In the genomic region with DNA sequence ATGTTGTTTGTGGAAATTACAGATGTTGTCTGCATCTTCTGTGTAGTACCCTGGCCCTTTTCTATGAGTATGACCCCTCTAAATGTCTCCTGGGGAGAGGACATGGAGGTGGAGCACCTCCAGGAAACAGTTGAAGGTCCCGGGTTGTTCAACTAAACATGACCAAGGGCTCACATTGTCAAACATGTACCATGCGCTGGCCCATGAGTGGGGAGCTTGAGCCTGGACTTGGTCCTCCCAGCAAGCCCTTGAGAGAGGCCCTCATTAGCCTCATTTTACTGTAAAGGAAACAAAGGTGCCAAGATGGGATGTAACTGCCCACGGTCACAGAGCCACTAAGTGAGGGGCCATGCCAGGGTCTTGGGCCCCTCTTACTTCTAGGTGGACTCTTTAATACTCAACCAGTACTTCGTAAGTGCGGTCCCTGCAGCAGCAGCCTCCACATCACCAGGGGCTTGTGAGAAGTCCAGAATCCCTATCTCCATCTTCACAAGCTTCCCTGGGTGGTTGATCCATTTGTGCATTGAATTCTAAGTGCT, we compare ENCODE assay signal across 16 cellular contexts. TPM values are rescaled to one million over a fixed set of nuclear protein-coding genes. Genes with fewer than 3 reads are reported as not detected.
DNase-seq lines count a peak whose midpoint lies in the region; ATAC-seq and TF ChIP-seq lines count a peak whose summit lies in the region.
"Had no signal": no experiment of that assay in that cellular context is flagged by ENCODE, and none has a peak within 500 bp of the region (broad histone marks: within the 10 kb centered on the region; RNA-seq: fewer than 3 reads in every experiment).

No MANE protein-coding gene starts in this region.

- H3K4me1 ChIP-seq in right atrium auricular region = no peaks in the 10 kb centered on the region
- H3K4me1 ChIP-seq: A549, Caco-2 had no signal

- no peaks in the 10 kb centered on the region for H3K27me3 ChIP-seq in right atrium auricular region

- DNase-seq in activated CD8-positive, alpha-beta memory T cell treated with anti-CD3 and anti-CD28 coated beads for 24 hours = peak; percentile 30
- no peak for DNase-seq in activated CD8-positive, alpha-beta memory T cell treated with anti-CD3 and anti-CD28 coated beads, Interleukin-2, amount 50 U/mL, for 4 hours
- DNase-seq in right atrium auricular region (ENCODE audit: low spot score) (peak; percentile 18), left ventricle myocardium superior (no peak), type B pancreatic cell (ENCODE audit: extremely low spot score, unreplicated experiment) (peak; percentile 24), midbrain (lab: John Stamatoyannopoulos, UW) (no peak)
- DNase-seq in effector CD4-positive, alpha-beta T cell = no peak
- DNase-seq: AML-193; Caco-2; CD4-positive, alpha-beta T cell; HCEC 1CT had no signal

- H3K27ac Mint-ChIP-seq in type B pancreatic cell = no peak overlapping the region
- H3K27ac Mint-ChIP-seq: CD4-positive, alpha-beta T cell; GM23338 had no signal

- ATAC-seq in left ventricle myocardium superior = no peak
- ATAC-seq: A549, GM23338 had no signal

- peaks cover 5% of the 10 kb centered on the region for H3K9me3 Mint-ChIP-seq in type B pancreatic cell
- H3K9me3 Mint-ChIP-seq: GM23338 had no signal

- H3K4me1 Mint-ChIP-seq in type B pancreatic cell (ENCODE audit: unreplicated experiment) = no peaks in the 10 kb centered on the region

- H3K4me3 ChIP-seq in right atrium auricular region = no peak overlapping the region
- H3K4me3 ChIP-seq: A549, GM23338 had no signal

- H3K4me3 Mint-ChIP-seq in type B pancreatic cell = no peak overlapping the region
- H3K4me3 Mint-ChIP-seq: CD4-positive, alpha-beta T cell; GM23338 had no signal

- H3K9me3 ChIP-seq in right atrium auricular region = no peaks in the 10 kb centered on the region
- H3K9me3 ChIP-seq: A549, Caco-2 had no signal

- intact Hi-C loops in left ventricle myocardium superior (cut with micrococcal nuclease) = no loop called here

- H3K27me3 Mint-ChIP-seq in type B pancreatic cell = peaks cover 16% of the 10 kb centered on the region
- H3K27me3 Mint-ChIP-seq: CD4-positive, alpha-beta T cell had no signal

- no peaks in the 10 kb centered on the region for H3K36me3 Mint-ChIP-seq in type B pancreatic cell

- H3K36me3 ChIP-seq in right atrium auricular region = no peaks in the 10 kb centered on the region

- H3K27ac ChIP-seq in right atrium auricular region = no peak overlapping the region
- H3K27ac ChIP-seq: 22Rv1, A549, C4-2B had no signal

- TF ChIP-seq CTCF in right atrium auricular region (IDR thresholded peaks at IDR 0.05) (no peak), type B pancreatic cell (conservative IDR thresholded peaks at IDR 0.05) (no peak)

RNA-seq across cellular contexts. Expression of a gene that starts 31.2 kb away (rescaled TPM):
- total RNA-seq in right atrium auricular region (10 to 100 TPM; 34.9 to 48.2 TPM), left ventricle myocardium superior (126 TPM), type B pancreatic cell (ENCODE audit: low replicate concordance) (not detected in 2 replicates)
- total RNA-seq: Caco-2; CD4-positive, alpha-beta T cell; GM23338; HT-29 had no signal

Comparison
In these comparisons a context has a peak if more than half of its experiments do, and no peak if none do; other contexts are left out.
1. DNase-seq: peak in activated CD8-positive, alpha-beta memory T cell treated with anti-CD3 and anti-CD28 coated beads for 24 hours (single experiment), right atrium auricular region (single experiment) and type B pancreatic cell (single experiment); none in activated CD8-positive, alpha-beta memory T cell treated with anti-CD3 and anti-CD28 coated beads, Interleukin-2, amount 50 U/mL, for 4 hours (single experiment), left ventricle myocardium superior (single experiment), midbrain (single experiment) and effector CD4-positive, alpha-beta T cell (single experiment).
2. RNA of a gene that starts 31.2 kb away (total RNA-seq): 126 TPM in left ventricle myocardium superior (single experiment) and 34.9 to 48.2 TPM in right atrium auricular region; not detected in type B pancreatic cell; every median in the first group is over 10 times any median in the second.